In the genomic region with DNA sequence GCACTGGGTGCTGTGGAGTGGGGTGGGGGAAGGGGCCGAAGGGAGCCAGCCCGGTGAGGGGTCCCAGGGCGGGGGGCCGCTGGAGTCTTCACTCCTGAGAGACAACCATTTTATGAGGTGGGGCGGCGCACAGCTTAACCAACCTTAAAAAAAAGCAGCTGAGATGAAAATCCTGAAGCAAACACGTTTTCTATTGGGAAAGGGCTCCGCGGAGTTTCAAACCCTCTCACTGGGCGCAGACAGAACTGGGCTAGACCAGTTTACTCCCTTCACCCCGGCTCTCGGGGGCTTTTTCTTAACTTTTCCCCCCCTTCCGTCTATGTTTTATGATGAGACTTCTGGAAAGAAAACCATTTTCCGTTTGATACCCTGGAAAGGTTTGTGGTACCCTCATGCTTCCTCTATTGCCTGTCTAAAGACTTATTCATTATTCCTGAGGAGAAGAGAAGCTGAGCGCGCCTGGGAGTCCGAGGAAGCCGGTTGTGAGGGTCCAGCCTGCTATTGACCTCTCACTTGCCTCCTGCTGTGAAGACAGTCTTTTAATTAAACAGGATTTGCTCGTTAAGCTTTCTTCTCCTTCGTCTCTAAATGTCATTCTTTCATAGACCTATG, we compare ENCODE assay signal across 8 cellular contexts. TPM values are rescaled to one million over a fixed set of nuclear protein-coding genes. Genes with fewer than 3 reads are reported as not detected.
DNase-seq lines count a peak whose midpoint lies in the region; ATAC-seq and TF ChIP-seq lines count a peak whose summit lies in the region.

No MANE protein-coding gene starts in this region.

- peak overlapping the region; percentile 94 for H2AFZ ChIP-seq in SU-DHL-6 (ENCODE audit: low read depth, low read length, severe bottlenecking)

- H3K4me2 ChIP-seq in SU-DHL-6 (ENCODE audit: low read depth, low read length, poor library complexity, severe bottlenecking) = peak overlapping the region; percentile 95

- peak overlapping the region; percentile 82 for H3K9ac ChIP-seq in SU-DHL-6 (ENCODE audit: low read length)

- H3K27ac Mint-ChIP-seq in activated CD4-positive, alpha-beta T cell treated with anti-CD3 and anti-CD28 coated beads, Interleukin-2, amount 10 ng/mL, durations not matched to agents 24 days and 14 days = no peak overlapping the region

- no peaks in the 10 kb centered on the region for H3K9me3 ChIP-seq in SU-DHL-6 (ENCODE audit: insufficient read depth, low read length)

- H3K27me3 Mint-ChIP-seq in activated CD4-positive, alpha-beta T cell treated with anti-CD3 and anti-CD28 coated beads, Interleukin-2, amount 10 ng/mL, durations not matched to agents 24 days and 14 days = no peaks in the 10 kb centered on the region

- H3K36me3 Mint-ChIP-seq in activated CD4-positive, alpha-beta T cell treated with anti-CD3 and anti-CD28 coated beads, Interleukin-2, amount 10 ng/mL, durations not matched to agents 24 days and 14 days (ENCODE audit: low read depth) = peaks cover 5% of the 10 kb centered on the region

- H4K20me1 ChIP-seq in SU-DHL-6 (ENCODE audit: low read depth, low read length) = no peaks in the 10 kb centered on the region

- H3K9me3 Mint-ChIP-seq in activated CD4-positive, alpha-beta T cell treated with anti-CD3 and anti-CD28 coated beads, Interleukin-2, amount 10 ng/mL, durations not matched to agents 24 days and 14 days = no peaks in the 10 kb centered on the region

- peak overlapping the region; percentile 91 for H3K27ac ChIP-seq in SU-DHL-6 (ENCODE audit: low read depth, low read length)

- H3K4me1 Mint-ChIP-seq in activated CD4-positive, alpha-beta T cell treated with anti-CD3 and anti-CD28 coated beads, Interleukin-2, amount 10 ng/mL, durations not matched to agents 24 days and 14 days = peaks cover 23% of the 10 kb centered on the region

- H3K36me3 ChIP-seq in H7 (replicated peaks; ENCODE audit: control insufficient read depth, insufficient read depth, low read length) (no peaks in the 10 kb centered on the region), SU-DHL-6 (ENCODE audit: low read length) (0 out of 2 replicates have a peak, but pooled peaks cover 7% of the 10 kb centered on the region)

- intact Hi-C loops in Right ventricle myocardium superior (cut with DNase I) = loop anchor here (2.0 kb wide), 1 partner anchor 122 kb away; no protein-coding TSS in a partner anchor
- intact Hi-C loops in activated CD4-positive, alpha-beta T cell treated with anti-CD3 and anti-CD28 coated beads, Interleukin-2, amount 10 ng/mL, durations not matched to agents 24 days and 14 days (cut with micrococcal nuclease) = loop anchor here (1.0 to 10.0 kb wide), 6 partner anchors 62 to 363 kb away; partner anchors contain the start of genes ABHD15 and TP53I13

- ATAC-seq in Right ventricle myocardium superior (ENCODE audit: poor library complexity) (peak; percentile 42), HG03457 (IDR thresholded peaks at IDR 0.05; ENCODE audit: unreplicated experiment) (no peak)

- H3K9me2 ChIP-seq in SU-DHL-6 (replicated peaks; ENCODE audit: insufficient read depth, low read length) = no peaks in the 10 kb centered on the region

- peaks cover 8% of the 10 kb centered on the region for H3F3A ChIP-seq in SU-DHL-6 (ENCODE audit: insufficient read depth)

- H3K79me2 ChIP-seq in SU-DHL-6 (ENCODE audit: insufficient read depth, low read length) = peaks cover 48% of the 10 kb centered on the region

- no peak overlapping the region for H3K4me3 Mint-ChIP-seq in activated CD4-positive, alpha-beta T cell treated with anti-CD3 and anti-CD28 coated beads, Interleukin-2, amount 10 ng/mL, durations not matched to agents 24 days and 14 days

- peak overlapping the region; percentile 72 for H3K4me3 ChIP-seq in AG09309 (ENCODE audit: control insufficient read depth, low read depth, low read length)
- H3K4me3 ChIP-seq in H7 (ENCODE audit: insufficient read depth, low read depth, low read length) = peak overlapping the region; percentile 84
- peak overlapping the region; percentile 87 for H3K4me3 ChIP-seq in SU-DHL-6 (ENCODE audit: insufficient read depth, low read length, poor library complexity, severe bottlenecking)

- DNase-seq in AG09309 (ENCODE audit: low read depth) = no peak
- peak; percentile 9 for DNase-seq in H7
- DNase-seq in Right ventricle myocardium superior = no peak
- DNase-seq in retina = peak; percentile 74
- no peak for DNase-seq in activated CD4-positive, alpha-beta T cell treated with anti-CD3 and anti-CD28 coated beads, Interleukin-2, amount 10 ng/mL, durations not matched to agents 24 days and 14 days
- no peak for DNase-seq in mucosa of gallbladder (ENCODE audit: low spot score)

- H3K27me3 ChIP-seq in H7 (ENCODE audit: control insufficient read depth, insufficient read depth, low read length) (no peaks in the 10 kb centered on the region), SU-DHL-6 (ENCODE audit: low read length) (no peaks in the 10 kb centered on the region)

- no peak for TF ChIP-seq CTCF in AG09309 (IDR thresholded peaks at IDR 0.05; ENCODE audit: control insufficient read depth, insufficient read depth, low read depth, low read length, missing control alignments)
- no peak for TF ChIP-seq CTCF in SU-DHL-6 (IDR thresholded peaks at IDR 0.05; ENCODE audit: insufficient read depth, low read length, poor library complexity, severe bottlenecking)

RNA-seq across cellular contexts. Expression of gene SSH2, which starts 0.5 kb away (rescaled TPM):
- 5.5 and 8.0 TPM in 2 replicates for total RNA-seq in H7 (2014; rRNA removed; shearing (Covaris generic))
- total RNA-seq in Right ventricle myocardium superior (31.3 TPM), mucosa of gallbladder (24.8 TPM)
- total RNA-seq in activated CD4-positive, alpha-beta T cell treated with anti-CD3 and anti-CD28 coated beads, Interleukin-2, amount 10 ng/mL, durations not matched to agents 24 days and 14 days = 42.8 and 43.8 TPM in 2 replicates

RNA-seq across cellular contexts. Expression of gene EFCAB5, which starts 10.9 kb away (rescaled TPM):
- not detected in 2 replicates for total RNA-seq in H7 (2014; rRNA removed; shearing (Covaris generic))
- total RNA-seq in Right ventricle myocardium superior = not detected
- total RNA-seq in activated CD4-positive, alpha-beta T cell treated with anti-CD3 and anti-CD28 coated beads, Interleukin-2, amount 10 ng/mL, durations not matched to agents 24 days and 14 days = 0.21 and 0.28 TPM in 2 replicates
- not detected for total RNA-seq in mucosa of gallbladder

Comparison
In these comparisons a context has a peak if more than half of its experiments do, and no peak if none do; other contexts are left out.
1. DNase-seq: peak in H7 (single experiment) and retina (single experiment); none in AG09309 (single experiment), Right ventricle myocardium superior (single experiment), activated CD4-positive, alpha-beta T cell treated with anti-CD3 and anti-CD28 coated beads, Interleukin-2, amount 10 ng/mL, durations not matched to agents 24 days and 14 days (single experiment) and mucosa of gallbladder (single experiment).
2. Peak in every context shown above with its lines, with median percentiles within 50 percentile points of each other: H3K4me3 ChIP-seq.